ENCODE assay signal across 8 cellular contexts in genomic region chr2:203328735-203329549, GRCh38.
DNase-seq lines count a peak whose midpoint lies in the region; ATAC-seq lines count a peak whose summit lies in the region.

No MANE protein-coding gene starts in this region.

- peak overlapping the region; percentile 90 for H3K4me3 Mint-ChIP-seq in memory B cell

- peak; percentile 72 for ATAC-seq in HG02588 (IDR thresholded peaks at IDR 0.05; ENCODE audit: unreplicated experiment)
- ATAC-seq in memory B cell (ENCODE audit: low read depth) = peak; percentile 63

- H3K27ac Mint-ChIP-seq in memory B cell = peak overlapping the region; percentile 35

- peaks cover 15% of the 10 kb centered on the region for H3K4me1 Mint-ChIP-seq in memory B cell

- H3K27me3 Mint-ChIP-seq in memory B cell = no peaks in the 10 kb centered on the region

- H3K9me3 Mint-ChIP-seq in memory B cell = no peaks in the 10 kb centered on the region

- H3K36me3 Mint-ChIP-seq in memory B cell = no peaks in the 10 kb centered on the region

- DNase-seq in DMS53 (lab: John Stamatoyannopoulos, UW) = peak; percentile 70
- DNase-seq in DMS53 treated with DMSO at 0.1 percent for 48 hours (lab: John Stamatoyannopoulos, UW; ENCODE audit: unreplicated experiment) = no peak
- peak; percentile 29 for DNase-seq in NCI-H1105 (lab: John Stamatoyannopoulos, UW)
- DNase-seq in activated CD4-positive, alpha-beta T cell treated with anti-CD3 and anti-CD28 coated beads, Interleukin-2, amount 50 U/mL, for 1 hour = peak; percentile 8
- DNase-seq in effector CD8-positive, alpha-beta T cell (lab: John Stamatoyannopoulos, UW) = peak; percentile 15
- DNase-seq in memory B cell (ENCODE audit: low spot score in 2 of 2) = peak in 1 of 2 donors; percentile 22
- DNase-seq in stimulated activated CD8-positive, alpha-beta memory T cell treated with anti-CD3 and anti-CD28 coated beads, Interleukin-15, amount 100 ng/mL, for 48 hours (ENCODE audit: low read depth in 2 of 2) = peak; percentile 37 to 47
